Comparison of ENCODE assay signal across 14 cellular contexts in the genomic region with DNA sequence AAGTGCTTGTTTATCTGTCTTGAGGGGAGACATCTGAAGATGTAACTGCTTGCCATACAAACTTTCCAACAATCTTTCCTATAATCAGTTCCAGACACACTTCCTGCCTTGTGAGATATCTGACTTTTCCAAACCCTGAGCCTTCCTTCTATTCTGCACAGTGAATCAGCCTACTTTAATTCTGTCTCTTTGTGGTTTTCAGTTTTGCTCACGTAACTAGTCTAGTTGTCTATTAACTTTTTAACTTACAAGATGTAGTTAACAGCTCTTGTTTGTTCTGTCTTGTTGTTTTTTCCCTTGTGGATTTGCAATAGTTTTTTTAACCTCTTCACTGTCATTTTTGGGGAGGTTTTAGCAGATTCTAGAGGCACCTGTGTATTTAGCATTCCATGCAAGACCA.
DNase-seq lines count a peak whose midpoint lies in the region; ATAC-seq, FAIRE-seq and TF ChIP-seq lines count a peak whose summit lies in the region.
"Had no signal": no experiment of that assay in that cellular context is flagged by ENCODE, and none has a peak within 500 bp of the region (broad histone marks: within the 10 kb centered on the region; RNA-seq: fewer than 3 reads in every experiment).

No MANE protein-coding gene starts in this region.

- DNase-seq in OCI-LY7 (ENCODE audit: low spot score): no peak
- no peak for DNase-seq in HepG2 (ENCODE audit: low spot score)
- DNase-seq in nephron progenitor cell: no peak
- no peak for DNase-seq in germinal center (ENCODE audit: low spot score)
- DNase-seq in SJCRH30: no peak
- no peak for DNase-seq in ureter (ENCODE audit: low spot score)
- DNase-seq: activated CD4-positive, alpha-beta T cell treated with anti-CD3 and anti-CD28 coated beads for 48 hours; adrenal gland; CD8-positive, alpha-beta memory T cell; lower lobe of right lung; NCI-H1436 treated with DMSO at 0.1 percent for 48 hours; Peyer's patch had no signal

- H3K27ac ChIP-seq in OCI-LY7 (ENCODE audit: low read depth, low read length, poor library complexity, severe bottlenecking) (no peak overlapping the region), HepG2 (ENCODE audit: extremely low read length, insufficient read depth, low read length) (no peak overlapping the region), SJCRH30 (no peak overlapping the region)
- H3K27ac ChIP-seq: adrenal gland, lower lobe of right lung, Peyer's patch had no signal

- H4K20me1 ChIP-seq in OCI-LY7 (ENCODE audit: insufficient read depth, low read length) (no peaks in the 10 kb centered on the region), HepG2 (ENCODE audit: insufficient read depth, low read length) (no peaks in the 10 kb centered on the region)

- intact Hi-C loops in OCI-LY7 (cut with micrococcal nuclease; ENCODE audit: unreplicated experiment) (no loop called here), HepG2 (cut with micrococcal nuclease; ENCODE audit: unreplicated experiment) (no loop called here)

- TF ChIP-seq POLR2A in HepG2 (IDR thresholded peaks at IDR 0.05; ENCODE audit: insufficient read depth in 1 of 2, low read depth in 2 of 2, low read length in 2 of 2): no peak

- in situ Hi-C loops in HepG2 (cut with HindIII; ENCODE audit: extremely low pct_ligation_motif_present, low pct_unique_long_range_greater_than_20kb): no loop called here

- peaks cover 3% of the 10 kb centered on the region for H3K9me3 Mint-ChIP-seq in nephron progenitor cell

- no peak overlapping the region for H3K4me3 Mint-ChIP-seq in nephron progenitor cell
- H3K4me3 Mint-ChIP-seq: CD8-positive, alpha-beta memory T cell had no signal

- ATAC-seq in GM18861 (IDR thresholded peaks at IDR 0.05; ENCODE audit: unreplicated experiment) (peak; percentile 98), HG02623 (IDR thresholded peaks at IDR 0.05; ENCODE audit: unreplicated experiment) (peak; percentile 78), HepG2 (peak; percentile 30; the same call in 1 of the 3 replicates)
- ATAC-seq: lower lobe of right lung had no signal

- CTCF ChIA-PET in OCI-LY7 (lab: Charles Lee; ENCODE audit: unreplicated experiment): no interaction called here
- CTCF ChIA-PET in HepG2 (lab: Yijun Ruan, JAX; ENCODE audit: low intra/inter-chr PET ratio, low total read pairs): no interaction called here

- POLR2A ChIA-PET in OCI-LY7 (lab: Charles Lee): no interaction called here
- POLR2A ChIA-PET in HepG2 (lab: Yijun Ruan, JAX): no interaction called here

- H3K9me2 ChIP-seq in OCI-LY7 (ENCODE audit: insufficient read depth, low read length): no peaks in the 10 kb centered on the region

- BruUV-seq in OCI-LY7 (replicated peaks; lab: Mats Ljungman, UMichigan) (no TSS peak), HepG2 (replicated peaks; lab: Mats Ljungman, UMichigan) (no TSS peak)

- no peak overlapping the region for H3K4me2 ChIP-seq in OCI-LY7 (ENCODE audit: low read length)
- H3K4me2 ChIP-seq in HepG2 (ENCODE audit: low read depth, low read length): peak overlapping the region; percentile 24; the same call in 1 of the 2 replicates

- H3K79me2 ChIP-seq in OCI-LY7 (ENCODE audit: insufficient read depth, low read depth, low read length): no peaks in the 10 kb centered on the region
- no peaks in the 10 kb centered on the region for H3K79me2 ChIP-seq in HepG2 (ENCODE audit: insufficient read depth, low read length)

- no peaks in the 10 kb centered on the region for H3K36me3 Mint-ChIP-seq in nephron progenitor cell (ENCODE audit: low read depth)
- H3K36me3 Mint-ChIP-seq: CD8-positive, alpha-beta memory T cell had no signal

- no peak for FAIRE-seq in HepG2 (lab: Jason Lieb, UNC)

- H3K27me3 ChIP-seq in HepG2 (ENCODE audit: control insufficient read depth in 1 of 2, insufficient read depth in 2 of 2, low read length in 2 of 2) (no peaks in the 10 kb centered on the region), SJCRH30 (no peaks in the 10 kb centered on the region)
- H3K27me3 ChIP-seq: adrenal gland, Peyer's patch had no signal

- H3K36me3 ChIP-seq in OCI-LY7 (ENCODE audit: insufficient read depth, low read length): no peaks in the 10 kb centered on the region
- H3K36me3 ChIP-seq in HepG2 (replicated peaks in 1 of 2; ENCODE audit: control insufficient read depth in 1 of 2, insufficient read depth in 2 of 2, low read length in 2 of 2): no peaks in the 10 kb centered on the region
- H3K36me3 ChIP-seq in SJCRH30: no peaks in the 10 kb centered on the region
- H3K36me3 ChIP-seq: adrenal gland, lower lobe of right lung, Peyer's patch had no signal

- WGBS in HepG2 (ENCODE audit: low lambda C conversion rate): 3% methylated on average over 1 of the region's 1 CpG

- H3K4me3 ChIP-seq in OCI-LY7 (ENCODE audit: low read depth, low read length, poor library complexity, severe bottlenecking) (no peak overlapping the region), HepG2 (replicated peaks in 1 of 3; ENCODE audit: insufficient read depth in 1 of 3, low read depth in 2 of 3, low read length in 3 of 3) (no peak overlapping the region), SJCRH30 (no peak overlapping the region)
- H3K4me3 ChIP-seq: adrenal gland, lower lobe of right lung, Peyer's patch had no signal

- H3K9me3 ChIP-seq in OCI-LY7 (ENCODE audit: low read length) (no peaks in the 10 kb centered on the region), HepG2 (ENCODE audit: low read length) (no peaks in the 10 kb centered on the region), SJCRH30 (replicated peaks) (no peaks in the 10 kb centered on the region)
- H3K9me3 ChIP-seq: adrenal gland, lower lobe of right lung, Peyer's patch had no signal

- no peaks in the 10 kb centered on the region for H3K4me1 ChIP-seq in OCI-LY7 (ENCODE audit: insufficient read depth, low read length, poor library complexity, severe bottlenecking)
- H3K4me1 ChIP-seq in HepG2 (ENCODE audit: insufficient read depth, low read length): peaks cover 11% of the 10 kb centered on the region
- H3K4me1 ChIP-seq in SJCRH30: no peaks in the 10 kb centered on the region
- H3K4me1 ChIP-seq: adrenal gland, lower lobe of right lung, Peyer's patch had no signal

- no peak overlapping the region for H3K27ac Mint-ChIP-seq in nephron progenitor cell
- H3K27ac Mint-ChIP-seq: CD8-positive, alpha-beta memory T cell had no signal

- TF ChIP-seq EP300 in HepG2 (IDR thresholded peaks at IDR 0.05; ENCODE audit: low read depth in 2 of 2, low read length in 2 of 2): no peak
- no peak for TF ChIP-seq EP300 in HepG2 (CRISPR knock-in tag; IDR thresholded peaks at IDR 0.05; ENCODE audit: borderline replicate concordance)

- peaks cover 5% of the 10 kb centered on the region for H3K4me1 Mint-ChIP-seq in nephron progenitor cell
- H3K4me1 Mint-ChIP-seq: CD8-positive, alpha-beta memory T cell had no signal

- H2AFZ ChIP-seq in OCI-LY7 (ENCODE audit: low read length) (0 out of 2 replicates have a peak overlapping the region, but pooled peaks have one; percentile 24), HepG2 (ENCODE audit: low read length) (no peak overlapping the region)

- H3K27me3 Mint-ChIP-seq in nephron progenitor cell (ENCODE audit: low read depth, poor library complexity): peaks cover 3% of the 10 kb centered on the region
- H3K27me3 Mint-ChIP-seq: CD8-positive, alpha-beta memory T cell had no signal

- TF ChIP-seq RAD21 in HepG2 (CRISPR knock-in tag; IDR thresholded peaks at IDR 0.05): no peak

- TF ChIP-seq CTCF in OCI-LY7 (conservative IDR thresholded peaks at IDR 0.05; ENCODE audit: low read length) (no peak), HepG2 (CRISPR knock-in tag; IDR thresholded peaks at IDR 0.05) (no peak), nephron progenitor cell (IDR thresholded peaks at IDR 0.05) (no peak)

- no peak overlapping the region for H3K9ac ChIP-seq in HepG2 (ENCODE audit: insufficient read depth, low read depth, low read length)

TF ChIP-seq in HepG2, 621 proteins besides CTCF, POLR2A, EP300 and RAD21:
- TF ChIP-seq AKAP8 (CRISPR knock-in tag; IDR thresholded peaks at IDR 0.05): no peak
- TF ChIP-seq ZNF652 (CRISPR knock-in tag; IDR thresholded peaks at IDR 0.05; ENCODE audit: borderline replicate concordance, low read depth): peak; percentile 82; the same call in 1 of the 2 replicates

Comparison
In these comparisons a context has a peak if more than half of its experiments do, and no peak if none do; other contexts are left out.
1. ATAC-seq: peak in every context shown above with its lines; median percentile 98 in GM18861; 78 in HG02623; 30 in HepG2.